Comparison of ENCODE assay signal across 31 cellular contexts in genomic region chr16:1906052-1906845, GRCh38. TPM values are rescaled to one million over a fixed set of nuclear protein-coding genes. Genes with fewer than 3 reads are reported as not detected.
A peak's percentile ranks its signal among the peaks of the same experiment; 100 is the strongest.
DNase-seq lines count a peak whose midpoint lies in the region; ATAC-seq and TF ChIP-seq lines count a peak whose summit lies in the region.
"Had no signal": no experiment of that assay in that cellular context is flagged by ENCODE, and none has a peak within 500 bp of the region (broad histone marks: within the 10 kb centered on the region; RNA-seq: fewer than 3 reads in every experiment).

No MANE protein-coding gene starts in this region.

- DNase-seq in NCI-H2227 (lab: John Stamatoyannopoulos, UW; ENCODE audit: unreplicated experiment) (peak; percentile 40), NCI-H2227 treated with DMSO at 0.1 percent for 48 hours (lab: John Stamatoyannopoulos, UW) (no peak), NT2/D1 (ENCODE audit: low read depth, low spot score) (no peak), left colon (no peak), type B pancreatic cell (ENCODE audit: extremely low spot score, unreplicated experiment) (no peak), GM13977 (ENCODE audit: low spot score) (no peak), stomach (no peak)
- DNase-seq: activated CD4-positive, alpha-beta T cell treated with anti-CD3 and anti-CD28 coated beads for 4 hours; activated naive CD4-positive, alpha-beta T cell treated with anti-CD3 and anti-CD28 coated beads, Interleukin-2, amount 50 U/mL, for 16 hours; activated T-cell treated with anti-CD3 and anti-CD28 coated beads, Interleukin-2, amount 50 U/mL, for 48 hours; anterior cingulate cortex; CD4-positive, CD25-positive, alpha-beta regulatory T cell; DMS53; HFFc6; NCI-H1048; NCI-H2081 treated with DMSO at 0.1 percent for 48 hours; right cardiac atrium; stimulated activated CD8-positive, alpha-beta memory T cell treated with anti-CD3 and anti-CD28 coated beads, Interleukin-4, amount 100 ng/mL, for 48 hours; SW 1271 had no signal

- in situ Hi-C loops in GM13977 (cut with MboI; ENCODE audit: low pct_unique_long_range_greater_than_20kb, low sequenced_read_pairs, unreplicated experiment): no loop called here

- no peak overlapping the region for H3K27ac ChIP-seq in stomach
- H3K27ac ChIP-seq: cardiac muscle cell had no signal

- H3K9me3 ChIP-seq in NT2/D1 (ENCODE audit: insufficient read depth, low read length) (no peaks in the 10 kb centered on the region), stomach (no peaks in the 10 kb centered on the region)

- H3K4me1 Mint-ChIP-seq in type B pancreatic cell (ENCODE audit: unreplicated experiment): peaks cover 14% of the 10 kb centered on the region
- H3K4me1 Mint-ChIP-seq: CD4-positive, CD25-positive, alpha-beta regulatory T cell; memory B cell had no signal

- no peaks in the 10 kb centered on the region for H3K9me3 Mint-ChIP-seq in type B pancreatic cell
- H3K9me3 Mint-ChIP-seq: dendritic cell treated with granulocyte-macrophage colony-stimulating factor and Interleukin-4, amounts not matched to agents 40 ng/mL and 50 ng/mL, for 4 days; HFFc6; memory B cell had no signal

- H3K36me3 ChIP-seq in NT2/D1 (ENCODE audit: insufficient read depth, insufficient read length, low read length) (no peaks in the 10 kb centered on the region), stomach (no peaks in the 10 kb centered on the region)
- H3K36me3 ChIP-seq: cardiac muscle cell had no signal

- H3K4me1 ChIP-seq in NT2/D1 (ENCODE audit: insufficient read depth, insufficient read length) (peaks cover 34% of the 10 kb centered on the region), stomach (peaks cover 0 to 4% (median 0%) of the 10 kb centered on the region in 4 donors)

- TF ChIP-seq CTCF in type B pancreatic cell (conservative IDR thresholded peaks at IDR 0.05) (no peak), GM13977 (IDR thresholded peaks at IDR 0.05; ENCODE audit: extremely low read depth, insufficient read depth, missing control alignments) (no peak), stomach (IDR thresholded peaks at IDR 0.05) (no peak)

- intact Hi-C loops in left colon (cut with DNase I, micrococcal nuclease) (no loop called here), stomach (cut with DNase I; ENCODE audit: low total_unique reads) (no loop called here)

- H3K27ac Mint-ChIP-seq in type B pancreatic cell: peak overlapping the region; percentile 51
- H3K27ac Mint-ChIP-seq: dendritic cell treated with granulocyte-macrophage colony-stimulating factor and Interleukin-4, amounts not matched to agents 40 ng/mL and 50 ng/mL, for 4 days; HFFc6; memory B cell had no signal

- peaks cover 6% of the 10 kb centered on the region for H3K27me3 Mint-ChIP-seq in type B pancreatic cell

- no peak for TF ChIP-seq EP300 in stomach (IDR thresholded peaks at IDR 0.05)

- H3K4me3 Mint-ChIP-seq in type B pancreatic cell: no peak overlapping the region
- H3K4me3 Mint-ChIP-seq: CD4-positive, CD25-positive, alpha-beta regulatory T cell; dendritic cell treated with granulocyte-macrophage colony-stimulating factor and Interleukin-4, amounts not matched to agents 40 ng/mL and 50 ng/mL, for 4 days; HFFc6; memory B cell had no signal

- H3K36me3 Mint-ChIP-seq in type B pancreatic cell: no peaks in the 10 kb centered on the region
- H3K36me3 Mint-ChIP-seq: CD4-positive, CD25-positive, alpha-beta regulatory T cell; memory B cell had no signal

- TF ChIP-seq POLR2A in stomach (IDR thresholded peaks at IDR 0.05): no peak

- 39 to 54% (median 43%) methylated on average over 19 to 31 of the region's 31 CpGs for WGBS in stomach, 5 donors

- H3K4me3 ChIP-seq in NT2/D1 (ENCODE audit: insufficient read length, low read depth) (no peak overlapping the region), stomach (no peak overlapping the region)
- H3K4me3 ChIP-seq: cardiac muscle cell, GM12878 had no signal

- peak overlapping the region; percentile 13 for H3K9ac ChIP-seq in NT2/D1 (ENCODE audit: insufficient read length, low read depth)

- ATAC-seq in left colon: peak; percentile 33
- ATAC-seq in HG02610 (IDR thresholded peaks at IDR 0.05; ENCODE audit: unreplicated experiment): no peak
- ATAC-seq: GM12878, right cardiac atrium, Right ventricle myocardium inferior had no signal

- H3K27me3 ChIP-seq in NT2/D1 (ENCODE audit: insufficient read depth, insufficient read length): no peaks in the 10 kb centered on the region
- H3K27me3 ChIP-seq in stomach: peaks cover 0 to 79% (median 12%) of the 10 kb centered on the region in 3 donors
- H3K27me3 ChIP-seq: cardiac muscle cell had no signal

RNA-seq across cellular contexts. Expression of gene HS3ST6, which starts 12.0 kb away (rescaled TPM):
- 10 to 100 TPM in 1 of 2 donors, under 1 TPM in 1; 0.31 to 11.8 TPM for total RNA-seq in left colon
- total RNA-seq in type B pancreatic cell (ENCODE audit: low replicate concordance): 1.3 and 5.6 TPM in 2 replicates
- total RNA-seq in stomach: not detected
- 1 to 10 TPM in 1 of 3 donors, not detected in 2; 1.6 TPM for polyA plus RNA-seq in stomach
- total RNA-seq: cardiac muscle cell; CD4-positive, CD25-positive, alpha-beta regulatory T cell; glomerular endothelial cell; GM12878; HFFc6; LHCN-M2; myocyte; OCI-LY7; omental fat pad; right cardiac atrium; Right ventricle myocardium inferior had no signal
- polyA plus RNA-seq: cardiac muscle cell; CD4-positive, CD25-positive, alpha-beta regulatory T cell; GM12878; right cardiac atrium had no signal

RNA-seq across cellular contexts. Expression of gene MEIOB, which starts 34.3 kb away (rescaled TPM):
- total RNA-seq in left colon (not detected), type B pancreatic cell (ENCODE audit: low replicate concordance) (not detected in 2 replicates), stomach (not detected)
- under 1 TPM in 1 of 3 donors, not detected in 2; 0.13 TPM for polyA plus RNA-seq in stomach
- total RNA-seq: CD4-positive, CD25-positive, alpha-beta regulatory T cell; HFFc6; LHCN-M2; myocyte; OCI-LY7; right cardiac atrium; Right ventricle myocardium inferior; ureter had no signal
- polyA plus RNA-seq: cardiac muscle cell; CD4-positive, CD25-positive, alpha-beta regulatory T cell; right cardiac atrium had no signal

RNA-seq across cellular contexts. Expression of gene MSRB1, which starts 36.8 kb away (rescaled TPM):
- 10 to 100 TPM; 46.0 to 46.6 TPM for total RNA-seq in left colon
- total RNA-seq in type B pancreatic cell (ENCODE audit: low replicate concordance): 34.8 and 37.7 TPM in 2 replicates
- total RNA-seq in stomach: 10 to 100 TPM in 3 of 5 donors, 1 to 10 TPM in 1, not detected in 1; 6.2 to 61.1 (median 16.3) TPM
- 10 to 100 TPM; 31.2 to 68.5 (median 48.9) TPM for polyA plus RNA-seq in stomach

RNA-seq across cellular contexts. Expression of gene RPL3L, which starts 48.2 kb away (rescaled TPM):
- not detected for total RNA-seq in left colon
- total RNA-seq in type B pancreatic cell (ENCODE audit: low replicate concordance): not detected in 2 replicates
- not detected for total RNA-seq in stomach
- polyA plus RNA-seq in stomach: under 1 TPM in 2 of 3 donors, not detected in 1; 0.05 to 0.19 TPM
- total RNA-seq: cardiac muscle cell; CD4-positive, CD25-positive, alpha-beta regulatory T cell; glomerular endothelial cell; GM12878; HFFc6; LHCN-M2; omental fat pad; ureter had no signal
- polyA plus RNA-seq: CD4-positive, CD25-positive, alpha-beta regulatory T cell had no signal

RNA-seq across cellular contexts. Expression of gene NDUFB10, which starts 53.1 kb away (rescaled TPM):
- 100 to 1,000 TPM; 224 to 273 TPM for total RNA-seq in left colon
- 122 and 130 TPM in 2 replicates for total RNA-seq in type B pancreatic cell (ENCODE audit: low replicate concordance)
- 100 to 1,000 TPM in 1 of 5 donors, 10 to 100 TPM in 4; 28.6 to 119 (median 57.5) TPM for total RNA-seq in stomach
- polyA plus RNA-seq in stomach: 100 to 1,000 TPM; 242 to 285 (median 253) TPM
